In genomic region chr3:49812916-49813496, GRCh38 we compare ENCODE assay signal across 1 cellular context.
TF ChIP-seq lines count a peak whose summit lies in the region.

No MANE protein-coding gene starts in this region.

TF ChIP-seq in GM23338, 12 proteins besides CTCF, POLR2A, EP300 and RAD21 (continued from another document):
- TF ChIP-seq ZNF462 (CRISPR knock-in tag; IDR thresholded peaks at IDR 0.05) (no peak), POLR2AphosphoS5 (IDR thresholded peaks at IDR 0.05; ENCODE audit: low read depth) (no peak), JUNB (IDR thresholded peaks at IDR 0.05; ENCODE audit: unreplicated experiment) (no peak), REST (IDR thresholded peaks at IDR 0.05; ENCODE audit: unreplicated experiment) (no peak), EZH2 (IDR thresholded peaks at IDR 0.05; ENCODE audit: low read depth, unreplicated experiment) (no peak)
TF ChIP-seq in GM23338: peak in this region for 0.
